In genomic region chr1:48684381-48684780, GRCh38 we compare ENCODE assay signal across 15 cellular contexts.
A peak's percentile ranks its signal among the peaks of the same experiment; 100 is the strongest.
DNase-seq lines count a peak whose midpoint lies in the region; ATAC-seq and TF ChIP-seq lines count a peak whose summit lies in the region.
"Had no signal": no experiment of that assay in that cellular context is flagged by ENCODE, and none has a peak within 500 bp of the region (broad histone marks: within the 10 kb centered on the region; RNA-seq: fewer than 3 reads in every experiment).

No MANE protein-coding gene starts in this region.

- H3K79me2 ChIP-seq in neural progenitor cell (ENCODE audit: low read depth), result no peaks in the 10 kb centered on the region
- H3K79me2 ChIP-seq in PC-9 (ENCODE audit: low read depth), result no peaks in the 10 kb centered on the region

- H3K36me3 ChIP-seq in ascending aorta (no peaks in the 10 kb centered on the region), neural progenitor cell (no peaks in the 10 kb centered on the region), upper lobe of right lung (no peaks in the 10 kb centered on the region), PC-9 (ENCODE audit: low read depth) (no peaks in the 10 kb centered on the region)
- H3K36me3 ChIP-seq: BLaER1 had no signal

- DNase-seq in NCI-H2107 treated with DMSO at 0.1 percent for 48 hours (lab: John Stamatoyannopoulos, UW; ENCODE audit: unreplicated experiment) (peak; percentile 22), NCI-H2107 (lab: John Stamatoyannopoulos, UW) (no peak), ascending aorta (ENCODE audit: low spot score in 2 of 2) (peak in 1 of 2 donors; percentile 5), neural progenitor cell (ENCODE audit: low spot score) (peak; percentile 43), upper lobe of right lung (no peak), SW480 (ENCODE audit: low spot score) (no peak), PC-9 (no peak), WTC11 (ENCODE audit: low spot score) (no peak)
- DNase-seq: 8988T, AML-193, DMS53, HCEC 1CT, HFFc6 had no signal

- H4K20me1 ChIP-seq in neural progenitor cell (ENCODE audit: low read depth) (no peaks in the 10 kb centered on the region), PC-9 (ENCODE audit: insufficient read depth) (no peaks in the 10 kb centered on the region)
- H4K20me1 ChIP-seq: BLaER1 had no signal

- CTCF ChIA-PET in PC-9 (lab: Charles Lee), result no interaction called here
- CTCF ChIA-PET in WTC11 (lab: Charles Lee), result interaction anchor here (0.9 to 1.2 kb wide), 2 partner anchors 11 to 12 kb away, joined by 3 read pairs; no protein-coding TSS in a partner anchor

- no TSS peak for BruUV-seq in PC-9 (replicated peaks; lab: Mats Ljungman, UMichigan)

- H3K4me3 Mint-ChIP-seq in neural progenitor cell, result no peak overlapping the region
- H3K4me3 Mint-ChIP-seq in WTC11, result no peak overlapping the region
- H3K4me3 Mint-ChIP-seq: HFFc6 had no signal

- H3F3A ChIP-seq in neural progenitor cell (ENCODE audit: low read depth), result no peaks in the 10 kb centered on the region
- no peaks in the 10 kb centered on the region for H3F3A ChIP-seq in PC-9 (ENCODE audit: insufficient read depth, low read depth)

- H3K9me3 Mint-ChIP-seq in neural progenitor cell (no peaks in the 10 kb centered on the region), WTC11 (no peaks in the 10 kb centered on the region)

- H3K27ac ChIP-seq in ascending aorta, result peak overlapping the region; percentile 82 to 86
- no peak overlapping the region for H3K27ac ChIP-seq in neural progenitor cell
- no peak overlapping the region for H3K27ac ChIP-seq in upper lobe of right lung
- no peak overlapping the region for H3K27ac ChIP-seq in PC-9
- H3K27ac ChIP-seq: BLaER1 had no signal

- peak; percentile 47 for ATAC-seq in upper lobe of right lung
- no peak for ATAC-seq in WTC11
- ATAC-seq: GM12878 had no signal

- TF ChIP-seq CTCF in ascending aorta (IDR thresholded peaks at IDR 0.05) (no peak), neural progenitor cell (IDR thresholded peaks at IDR 0.05) (no peak), upper lobe of right lung (IDR thresholded peaks at IDR 0.05) (no peak), PC-9 (conservative IDR thresholded peaks at IDR 0.05) (no peak), WTC11 (IDR thresholded peaks at IDR 0.05) (no peak)

- no peaks in the 10 kb centered on the region for H3K9me2 ChIP-seq in PC-9 (ENCODE audit: insufficient read depth)

- H3K4me1 ChIP-seq in ascending aorta, result peaks cover 9 to 48% of the 10 kb centered on the region in 2 donors
- H3K4me1 ChIP-seq in neural progenitor cell, result peaks cover 19% of the 10 kb centered on the region
- no peaks in the 10 kb centered on the region for H3K4me1 ChIP-seq in upper lobe of right lung
- no peaks in the 10 kb centered on the region for H3K4me1 ChIP-seq in PC-9 (replicated peaks; ENCODE audit: insufficient read depth)

- H3K4me2 ChIP-seq in neural progenitor cell (peak overlapping the region; percentile 36), PC-9 (no peak overlapping the region)
- H3K4me2 ChIP-seq: BLaER1 had no signal

- H3K9ac ChIP-seq in neural progenitor cell, result no peak overlapping the region
- H3K9ac ChIP-seq: BLaER1 had no signal

- POLR2A ChIA-PET in PC-9 (lab: Charles Lee; ENCODE audit: unreplicated experiment) (no interaction called here), WTC11 (lab: Charles Lee) (no interaction called here)

- H3K27me3 ChIP-seq in ascending aorta (no peaks in the 10 kb centered on the region), neural progenitor cell (no peaks in the 10 kb centered on the region), upper lobe of right lung (no peaks in the 10 kb centered on the region), PC-9 (ENCODE audit: insufficient read depth, low read depth) (peaks cover 12% of the 10 kb centered on the region; the same call in 1 of the 2 replicates)
- H3K27me3 ChIP-seq: BLaER1 had no signal

- peaks cover 38% of the 10 kb centered on the region for H3K4me1 Mint-ChIP-seq in neural progenitor cell
- peaks cover 25% of the 10 kb centered on the region for H3K4me1 Mint-ChIP-seq in WTC11

- no peak overlapping the region for H3K27ac Mint-ChIP-seq in neural progenitor cell
- H3K27ac Mint-ChIP-seq in WTC11, result no peak overlapping the region
- H3K27ac Mint-ChIP-seq: HFFc6 had no signal

- H2AFZ ChIP-seq in neural progenitor cell (replicated peaks) (no peak overlapping the region), PC-9 (no peak overlapping the region)

- no peak overlapping the region for H3K4me3 ChIP-seq in ascending aorta
- H3K4me3 ChIP-seq in neural progenitor cell, result no peak overlapping the region
- no peak overlapping the region for H3K4me3 ChIP-seq in upper lobe of right lung
- no peak overlapping the region for H3K4me3 ChIP-seq in PC-9
- H3K4me3 ChIP-seq: BLaER1, GM12878 had no signal

- H3K36me3 Mint-ChIP-seq in neural progenitor cell, result no peaks in the 10 kb centered on the region
- H3K36me3 Mint-ChIP-seq in WTC11, result no peaks in the 10 kb centered on the region

- intact Hi-C loops in ascending aorta (cut with DNase I), result loop anchor here (5.0 kb wide), 1 partner anchor 212 kb away; the partner anchor contains the start of gene SPATA6
- intact Hi-C loops in upper lobe of right lung (cut with DNase I), result no loop called here
- intact Hi-C loops in PC-9 (cut with micrococcal nuclease; ENCODE audit: unreplicated experiment), result no loop called here

- H3K27me3 Mint-ChIP-seq in neural progenitor cell (ENCODE audit: insufficient read depth, low read depth) (no peaks in the 10 kb centered on the region), WTC11 (ENCODE audit: low read depth) (no peaks in the 10 kb centered on the region; the same call in 1 of the 2 replicates)

- H3K9me3 ChIP-seq in ascending aorta (no peaks in the 10 kb centered on the region), neural progenitor cell (ENCODE audit: low read depth) (no peaks in the 10 kb centered on the region), upper lobe of right lung (no peaks in the 10 kb centered on the region), PC-9 (ENCODE audit: insufficient read depth, low read depth) (no peaks in the 10 kb centered on the region)
- H3K9me3 ChIP-seq: BLaER1 had no signal

TF ChIP-seq in WTC11, 78 proteins besides CTCF, POLR2A, EP300 and RAD21:
- TF ChIP-seq MLX (CRISPR knock-in tag; IDR thresholded peaks at IDR 0.05), result no peak
- TF ChIP-seq CBFB (CRISPR knock-in tag; IDR thresholded peaks at IDR 0.05; ENCODE audit: low read depth), result no peak
- no peak for TF ChIP-seq AFF4 (CRISPR knock-in tag; IDR thresholded peaks at IDR 0.05; ENCODE audit: borderline replicate concordance)
- no peak for TF ChIP-seq ZNF263 (CRISPR knock-in tag; IDR thresholded peaks at IDR 0.05; ENCODE audit: low read depth)
- no peak for TF ChIP-seq ZNF416 (CRISPR knock-in tag; IDR thresholded peaks at IDR 0.05)
- TF ChIP-seq USF1 (CRISPR knock-in tag; IDR thresholded peaks at IDR 0.05), result no peak

Comparison
In these comparisons a context has a peak if more than half of its experiments do, and no peak if none do; other contexts are left out.
1. DNase-seq: peak in NCI-H2107 treated with DMSO at 0.1 percent for 48 hours (single experiment) and neural progenitor cell (single experiment); none in NCI-H2107 (single experiment), upper lobe of right lung (single experiment), SW480 (single experiment), PC-9 (0 of 2) and WTC11 (single experiment).
2. H3K27ac ChIP-seq: peak in ascending aorta (2 of 2); none in neural progenitor cell (single experiment), upper lobe of right lung (single experiment) and PC-9 (single experiment).